Comparison of ENCODE assay signal across 12 cellular contexts in the genomic region with DNA sequence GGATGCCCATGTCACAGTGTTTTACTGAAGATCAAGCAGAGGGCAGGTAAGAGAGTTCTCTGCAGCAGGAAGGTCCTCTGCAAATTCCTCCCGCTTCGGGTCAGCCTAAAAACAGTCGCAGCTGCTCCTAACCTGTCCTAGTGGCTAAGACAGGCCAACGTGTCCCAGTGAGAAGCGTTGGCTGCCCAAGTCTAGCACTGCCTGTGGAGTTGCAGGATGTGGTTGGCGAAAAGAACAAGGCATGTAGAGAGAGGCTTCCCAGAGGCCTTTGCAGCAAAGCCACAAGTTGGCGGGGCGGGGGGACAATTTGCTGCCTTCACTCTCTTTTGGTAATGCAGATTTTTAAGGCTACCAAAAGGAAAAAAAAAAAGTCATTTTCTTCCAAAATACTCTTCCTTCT.
DNase-seq lines count a peak whose midpoint lies in the region; TF ChIP-seq lines count a peak whose summit lies in the region.
"Had no signal": no experiment of that assay in that cellular context is flagged by ENCODE, and none has a peak within 500 bp of the region (broad histone marks: within the 10 kb centered on the region; RNA-seq: fewer than 3 reads in every experiment).

No MANE protein-coding gene starts in this region.

- no peaks in the 10 kb centered on the region for H4K20me1 ChIP-seq in BLaER1 treated with 17β-estradiol and CSF1 and Interleukin-3, amounts not matched to agents 10 nM and 100 nM

- no peaks in the 10 kb centered on the region; a peak in 1 of 22 replicates for H3K9me3 ChIP-seq in BLaER1 treated with 17β-estradiol and CSF1 and Interleukin-3, amounts not matched to agents 10 nM and 100 nM (replicated peaks in 1 of 11)
- no peaks in the 10 kb centered on the region for H3K9me3 ChIP-seq in endodermal cell (ENCODE audit: control insufficient read depth, low read length)
- H3K9me3 ChIP-seq: tibial nerve had no signal

- CTCF ChIA-PET in activated CD4-positive, alpha-beta memory T cell treated with anti-CD3 and anti-CD28 coated beads for 36 hours (lab: Charles Lee), result no interaction called here

- no peaks in the 10 kb centered on the region for H3K27me3 ChIP-seq in BLaER1 treated with 17β-estradiol and CSF1 and Interleukin-3, amounts not matched to agents 10 nM and 100 nM
- peaks cover 4% of the 10 kb centered on the region for H3K27me3 ChIP-seq in endodermal cell (ENCODE audit: control insufficient read depth, insufficient read depth, low read length, poor library complexity, severe bottlenecking)
- H3K27me3 ChIP-seq: tibial nerve had no signal

- WGBS in endodermal cell (ENCODE audit: insufficient coverage in 1 of 2, insufficient read length in 1 of 2), 2 experiments, result 76 to 93% methylated on average over 2 to 8 of the region's 8 CpGs

- H3K4me1 Mint-ChIP-seq in activated CD4-positive, alpha-beta memory T cell treated with anti-CD3 and anti-CD28 coated beads for 36 hours (ENCODE audit: low read depth), result peaks cover 58% of the 10 kb centered on the region
- peaks cover 75% of the 10 kb centered on the region for H3K4me1 Mint-ChIP-seq in activated naive CD8-positive, alpha-beta T cell treated with anti-CD3 and anti-CD28 coated beads for 36 hours
- no peaks in the 10 kb centered on the region for H3K4me1 Mint-ChIP-seq in endodermal cell

- H3K4me3 Mint-ChIP-seq in activated CD4-positive, alpha-beta memory T cell treated with anti-CD3 and anti-CD28 coated beads for 36 hours, result peak overlapping the region; percentile 49
- peak overlapping the region; percentile 56 for H3K4me3 Mint-ChIP-seq in activated naive CD8-positive, alpha-beta T cell treated with anti-CD3 and anti-CD28 coated beads for 36 hours
- no peak overlapping the region for H3K4me3 Mint-ChIP-seq in endodermal cell

- H3K27ac Mint-ChIP-seq in activated CD4-positive, alpha-beta memory T cell treated with anti-CD3 and anti-CD28 coated beads for 36 hours, result peak overlapping the region; percentile 71
- H3K27ac Mint-ChIP-seq in activated naive CD8-positive, alpha-beta T cell treated with anti-CD3 and anti-CD28 coated beads for 36 hours, result peak overlapping the region; percentile 92
- H3K27ac Mint-ChIP-seq in endodermal cell, result no peak overlapping the region

- peaks cover 0 to 11% (median 6%) of the 10 kb centered on the region in 10 experiments; a peak in 9 of 20 replicates for H3K4me1 ChIP-seq in BLaER1 treated with 17β-estradiol and CSF1 and Interleukin-3, amounts not matched to agents 10 nM and 100 nM
- H3K4me1 ChIP-seq in endodermal cell (ENCODE audit: control insufficient read depth, insufficient read depth, low read length), result no peaks in the 10 kb centered on the region
- H3K4me1 ChIP-seq: tibial nerve had no signal

- H3K9me3 Mint-ChIP-seq in activated CD4-positive, alpha-beta memory T cell treated with anti-CD3 and anti-CD28 coated beads for 36 hours, result peaks cover 4% of the 10 kb centered on the region
- H3K9me3 Mint-ChIP-seq in activated naive CD8-positive, alpha-beta T cell treated with anti-CD3 and anti-CD28 coated beads for 36 hours, result peaks cover 16% of the 10 kb centered on the region
- H3K9me3 Mint-ChIP-seq in endodermal cell, result no peaks in the 10 kb centered on the region

- DNase-seq in activated CD4-positive, alpha-beta memory T cell treated with anti-CD3 and anti-CD28 coated beads for 36 hours, result peak; percentile 81
- DNase-seq in activated naive CD8-positive, alpha-beta T cell treated with anti-CD3 and anti-CD28 coated beads for 36 hours, result peak; percentile 52
- DNase-seq in stimulated activated CD4-positive, alpha-beta T cell treated with anti-CD3 and anti-CD28 coated beads, Interleukin-2, amount 100 ng/mL, for 24 hours, result peak; percentile 55 to 57
- DNase-seq in NCI-H1417 treated with DMSO at 0.1 percent for 48 hours (lab: John Stamatoyannopoulos, UW), result no peak
- no peak for DNase-seq in T1000 (lab: John Stamatoyannopoulos, UW)
- no peak for DNase-seq in endodermal cell
- DNase-seq in HT-29 (ENCODE audit: low spot score), result no peak
- DNase-seq: 8988T, NCI-H526 treated with DMSO at 0.1 percent for 48 hours had no signal

- H3K4me3 ChIP-seq in BLaER1 treated with 17β-estradiol and CSF1 and Interleukin-3, amounts not matched to agents 10 nM and 100 nM, result no peak overlapping the region
- no peak overlapping the region for H3K4me3 ChIP-seq in endodermal cell (ENCODE audit: low read length)
- H3K4me3 ChIP-seq: tibial nerve had no signal

- H3K4me2 ChIP-seq in BLaER1 treated with 17β-estradiol and CSF1 and Interleukin-3, amounts not matched to agents 10 nM and 100 nM, result peak overlapping the region in 7 of 11 experiments; percentile 4 to 21 (median 14); a peak in 9 of 22 replicates
- H3K4me2 ChIP-seq: KMS-11 had no signal

- no peak overlapping the region for H3K9ac ChIP-seq in BLaER1 treated with 17β-estradiol and CSF1 and Interleukin-3, amounts not matched to agents 10 nM and 100 nM
- no peak overlapping the region for H3K9ac ChIP-seq in endodermal cell (ENCODE audit: extremely low read depth, low read length, poor library complexity, severe bottlenecking)
- H3K9ac ChIP-seq: KMS-11 had no signal

- H3K27me3 Mint-ChIP-seq in activated CD4-positive, alpha-beta memory T cell treated with anti-CD3 and anti-CD28 coated beads for 36 hours, result no peaks in the 10 kb centered on the region
- no peaks in the 10 kb centered on the region for H3K27me3 Mint-ChIP-seq in activated naive CD8-positive, alpha-beta T cell treated with anti-CD3 and anti-CD28 coated beads for 36 hours
- peaks cover 8% of the 10 kb centered on the region for H3K27me3 Mint-ChIP-seq in endodermal cell (ENCODE audit: insufficient read depth)

- POLR2A ChIA-PET in activated CD4-positive, alpha-beta memory T cell treated with anti-CD3 and anti-CD28 coated beads for 36 hours (lab: Charles Lee), result interaction anchor here (1.1 kb wide), 1 partner anchor 10 kb away, joined by 6 read pairs; no protein-coding TSS in a partner anchor

- no peak overlapping the region for H3K27ac ChIP-seq in BLaER1 treated with 17β-estradiol and CSF1 and Interleukin-3, amounts not matched to agents 10 nM and 100 nM
- H3K27ac ChIP-seq in endodermal cell (ENCODE audit: low read depth, low read length), result no peak overlapping the region
- H3K27ac ChIP-seq: KMS-11 had no signal

- peaks cover 2% of the 10 kb centered on the region for H3K36me3 Mint-ChIP-seq in activated CD4-positive, alpha-beta memory T cell treated with anti-CD3 and anti-CD28 coated beads for 36 hours
- H3K36me3 Mint-ChIP-seq in activated naive CD8-positive, alpha-beta T cell treated with anti-CD3 and anti-CD28 coated beads for 36 hours, result peaks cover 18% of the 10 kb centered on the region
- no peaks in the 10 kb centered on the region for H3K36me3 Mint-ChIP-seq in endodermal cell (ENCODE audit: low read depth)

- no peak for TF ChIP-seq CTCF in endodermal cell (conservative IDR thresholded peaks at IDR 0.05)

- intact Hi-C loops in activated CD4-positive, alpha-beta memory T cell treated with anti-CD3 and anti-CD28 coated beads for 36 hours (cut with micrococcal nuclease), result loop anchor here (2.0 to 10.0 kb wide), 4 partner anchors 53 to 957 kb away; no protein-coding TSS in a partner anchor

- no peaks in the 10 kb centered on the region for H3K36me3 ChIP-seq in BLaER1 treated with 17β-estradiol and CSF1 and Interleukin-3, amounts not matched to agents 10 nM and 100 nM
- no peaks in the 10 kb centered on the region for H3K36me3 ChIP-seq in endodermal cell (ENCODE audit: control insufficient read depth, insufficient read depth, low read length)
- H3K36me3 ChIP-seq: tibial nerve had no signal

Comparison
In these comparisons a context has a peak if more than half of its experiments do, and no peak if none do; other contexts are left out.
1. DNase-seq: peak in activated CD4-positive, alpha-beta memory T cell treated with anti-CD3 and anti-CD28 coated beads for 36 hours (single experiment), activated naive CD8-positive, alpha-beta T cell treated with anti-CD3 and anti-CD28 coated beads for 36 hours (single experiment) and stimulated activated CD4-positive, alpha-beta T cell treated with anti-CD3 and anti-CD28 coated beads, Interleukin-2, amount 100 ng/mL, for 24 hours (2 of 2); none in NCI-H1417 treated with DMSO at 0.1 percent for 48 hours (single experiment), T1000 (single experiment), endodermal cell (single experiment) and HT-29 (single experiment).